ENCODE assay signal across 1 cellular context in the genomic region with DNA sequence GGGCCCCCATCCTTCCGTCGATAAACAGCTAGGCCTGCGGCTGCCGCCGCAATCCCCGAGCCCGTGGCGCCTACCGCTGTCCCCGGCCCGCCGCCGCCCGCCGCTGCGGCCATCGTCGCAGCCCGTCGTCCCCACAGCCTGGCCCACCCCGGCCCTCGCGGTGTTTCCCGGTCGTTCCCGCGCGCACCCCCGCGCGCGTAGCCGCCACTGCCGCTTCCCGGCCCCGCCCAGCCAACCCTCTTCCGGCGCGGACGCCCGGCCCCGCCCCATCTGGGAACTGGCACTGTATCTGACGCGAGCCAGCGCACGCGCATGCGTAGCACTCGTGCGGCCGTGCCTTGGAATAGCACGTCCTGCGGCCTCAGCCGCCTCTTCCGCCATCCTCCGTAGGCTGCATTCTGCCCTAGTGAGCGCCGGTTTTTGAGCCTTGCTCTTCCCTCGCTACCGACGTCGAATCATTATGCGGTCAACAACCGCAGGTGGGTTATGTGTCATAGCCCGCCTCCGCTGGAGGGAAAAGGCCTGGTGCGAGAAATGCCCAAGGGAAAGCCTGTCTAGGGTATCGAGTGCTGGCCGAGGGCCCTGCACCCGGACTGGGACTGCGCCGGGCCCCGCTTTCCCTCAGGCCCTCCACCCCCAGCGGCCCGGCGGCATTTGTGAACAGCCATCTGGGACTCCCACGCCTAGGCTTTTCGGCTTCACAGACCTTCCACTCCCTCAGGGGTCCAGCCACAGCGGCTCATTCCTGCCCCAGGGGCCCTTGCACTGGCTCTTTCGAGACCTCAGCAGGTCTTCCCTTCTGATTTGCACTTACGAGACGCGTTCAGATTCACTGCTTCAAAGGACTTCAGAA.
TF ChIP-seq lines count a peak whose summit lies in the region.

A gene (minus strand): TSS at position 209 of the 853 bp plus-strand sequence. CDS start 96 bp downstream, at position 113.

TF ChIP-seq in WTC11, 78 proteins besides CTCF, POLR2A, EP300 and RAD21 (continued from another document):
- TF ChIP-seq, protein P1, sequence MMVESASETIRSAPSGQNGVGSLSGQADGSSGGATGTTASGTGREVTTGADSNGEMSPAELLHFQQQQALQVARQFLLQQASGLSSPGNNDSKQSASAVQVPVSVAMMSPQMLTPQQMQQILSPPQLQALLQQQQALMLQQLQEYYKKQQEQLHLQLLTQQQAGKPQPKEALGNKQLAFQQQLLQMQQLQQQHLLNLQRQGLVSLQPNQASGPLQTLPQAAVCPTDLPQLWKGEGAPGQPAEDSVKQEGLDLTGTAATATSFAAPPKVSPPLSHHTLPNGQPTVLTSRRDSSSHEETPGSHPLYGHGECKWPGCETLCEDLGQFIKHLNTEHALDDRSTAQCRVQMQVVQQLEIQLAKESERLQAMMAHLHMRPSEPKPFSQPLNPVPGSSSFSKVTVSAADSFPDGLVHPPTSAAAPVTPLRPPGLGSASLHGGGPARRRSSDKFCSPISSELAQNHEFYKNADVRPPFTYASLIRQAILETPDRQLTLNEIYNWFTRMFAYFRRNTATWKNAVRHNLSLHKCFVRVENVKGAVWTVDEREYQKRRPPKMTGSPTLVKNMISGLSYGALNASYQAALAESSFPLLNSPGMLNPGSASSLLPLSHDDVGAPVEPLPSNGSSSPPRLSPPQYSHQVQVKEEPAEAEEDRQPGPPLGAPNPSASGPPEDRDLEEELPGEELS (CRISPR knock-in tag; IDR thresholded peaks at IDR 0.05) = 0 out of 2 replicates have a peak, but pooled peaks have one; percentile 44
- TF ChIP-seq SMAD3 (CRISPR knock-in tag; IDR thresholded peaks at IDR 0.05; ENCODE audit: borderline replicate concordance) (peak; percentile 63; the same call in 1 of the 2 replicates), TEAD1 (CRISPR knock-in tag; IDR thresholded peaks at IDR 0.05) (peak; percentile 88), SMAD4 (CRISPR knock-in tag; IDR thresholded peaks at IDR 0.05) (no peak), MXD4 (CRISPR knock-in tag; IDR thresholded peaks at IDR 0.05; ENCODE audit: borderline replicate concordance) (no peak), ZNF232 (CRISPR knock-in tag; IDR thresholded peaks at IDR 0.05) (peak; percentile 76; the same call in 1 of the 2 replicates), JAZF1 (CRISPR knock-in tag; IDR thresholded peaks at IDR 0.05) (no peak), GABPB1 (CRISPR knock-in tag; IDR thresholded peaks at IDR 0.05) (peak; percentile 61; the same call in 1 of the 2 replicates), OVOL2 (CRISPR knock-in tag; IDR thresholded peaks at IDR 0.05; ENCODE audit: borderline replicate concordance) (no peak), SP1 (CRISPR knock-in tag; conservative IDR thresholded peaks at IDR 0.05) (peak; percentile 89), HMGA2 (CRISPR knock-in tag; IDR thresholded peaks at IDR 0.05) (no peak), FOXJ3 (CRISPR knock-in tag; IDR thresholded peaks at IDR 0.05; ENCODE audit: borderline replicate concordance) (no peak), ATF1 (CRISPR knock-in tag; IDR thresholded peaks at IDR 0.05) (0 out of 2 replicates have a peak, but pooled peaks have one; percentile 30)
- TF ChIP-seq, protein P2, sequence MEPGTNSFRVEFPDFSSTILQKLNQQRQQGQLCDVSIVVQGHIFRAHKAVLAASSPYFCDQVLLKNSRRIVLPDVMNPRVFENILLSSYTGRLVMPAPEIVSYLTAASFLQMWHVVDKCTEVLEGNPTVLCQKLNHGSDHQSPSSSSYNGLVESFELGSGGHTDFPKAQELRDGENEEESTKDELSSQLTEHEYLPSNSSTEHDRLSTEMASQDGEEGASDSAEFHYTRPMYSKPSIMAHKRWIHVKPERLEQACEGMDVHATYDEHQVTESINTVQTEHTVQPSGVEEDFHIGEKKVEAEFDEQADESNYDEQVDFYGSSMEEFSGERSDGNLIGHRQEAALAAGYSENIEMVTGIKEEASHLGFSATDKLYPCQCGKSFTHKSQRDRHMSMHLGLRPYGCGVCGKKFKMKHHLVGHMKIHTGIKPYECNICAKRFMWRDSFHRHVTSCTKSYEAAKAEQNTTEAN (CRISPR knock-in tag; IDR thresholded peaks at IDR 0.05) = no peak; the same call in none of the 2 replicates
- TF ChIP-seq, protein P3, sequence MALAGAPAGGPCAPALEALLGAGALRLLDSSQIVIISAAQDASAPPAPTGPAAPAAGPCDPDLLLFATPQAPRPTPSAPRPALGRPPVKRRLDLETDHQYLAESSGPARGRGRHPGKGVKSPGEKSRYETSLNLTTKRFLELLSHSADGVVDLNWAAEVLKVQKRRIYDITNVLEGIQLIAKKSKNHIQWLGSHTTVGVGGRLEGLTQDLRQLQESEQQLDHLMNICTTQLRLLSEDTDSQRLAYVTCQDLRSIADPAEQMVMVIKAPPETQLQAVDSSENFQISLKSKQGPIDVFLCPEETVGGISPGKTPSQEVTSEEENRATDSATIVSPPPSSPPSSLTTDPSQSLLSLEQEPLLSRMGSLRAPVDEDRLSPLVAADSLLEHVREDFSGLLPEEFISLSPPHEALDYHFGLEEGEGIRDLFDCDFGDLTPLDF (CRISPR knock-in tag; IDR thresholded peaks at IDR 0.05) = no peak
- TF ChIP-seq, protein P4, sequence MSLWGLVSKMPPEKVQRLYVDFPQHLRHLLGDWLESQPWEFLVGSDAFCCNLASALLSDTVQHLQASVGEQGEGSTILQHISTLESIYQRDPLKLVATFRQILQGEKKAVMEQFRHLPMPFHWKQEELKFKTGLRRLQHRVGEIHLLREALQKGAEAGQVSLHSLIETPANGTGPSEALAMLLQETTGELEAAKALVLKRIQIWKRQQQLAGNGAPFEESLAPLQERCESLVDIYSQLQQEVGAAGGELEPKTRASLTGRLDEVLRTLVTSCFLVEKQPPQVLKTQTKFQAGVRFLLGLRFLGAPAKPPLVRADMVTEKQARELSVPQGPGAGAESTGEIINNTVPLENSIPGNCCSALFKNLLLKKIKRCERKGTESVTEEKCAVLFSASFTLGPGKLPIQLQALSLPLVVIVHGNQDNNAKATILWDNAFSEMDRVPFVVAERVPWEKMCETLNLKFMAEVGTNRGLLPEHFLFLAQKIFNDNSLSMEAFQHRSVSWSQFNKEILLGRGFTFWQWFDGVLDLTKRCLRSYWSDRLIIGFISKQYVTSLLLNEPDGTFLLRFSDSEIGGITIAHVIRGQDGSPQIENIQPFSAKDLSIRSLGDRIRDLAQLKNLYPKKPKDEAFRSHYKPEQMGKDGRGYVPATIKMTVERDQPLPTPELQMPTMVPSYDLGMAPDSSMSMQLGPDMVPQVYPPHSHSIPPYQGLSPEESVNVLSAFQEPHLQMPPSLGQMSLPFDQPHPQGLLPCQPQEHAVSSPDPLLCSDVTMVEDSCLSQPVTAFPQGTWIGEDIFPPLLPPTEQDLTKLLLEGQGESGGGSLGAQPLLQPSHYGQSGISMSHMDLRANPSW (CRISPR knock-in tag; conservative IDR thresholded peaks at IDR 0.05; ENCODE audit: low read depth) = no peak
- TF ChIP-seq, protein P5, sequence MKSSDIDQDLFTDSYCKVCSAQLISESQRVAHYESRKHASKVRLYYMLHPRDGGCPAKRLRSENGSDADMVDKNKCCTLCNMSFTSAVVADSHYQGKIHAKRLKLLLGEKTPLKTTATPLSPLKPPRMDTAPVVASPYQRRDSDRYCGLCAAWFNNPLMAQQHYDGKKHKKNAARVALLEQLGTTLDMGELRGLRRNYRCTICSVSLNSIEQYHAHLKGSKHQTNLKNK (CRISPR knock-in tag; IDR thresholded peaks at IDR 0.05) = no peak
- TF ChIP-seq, protein P6, sequence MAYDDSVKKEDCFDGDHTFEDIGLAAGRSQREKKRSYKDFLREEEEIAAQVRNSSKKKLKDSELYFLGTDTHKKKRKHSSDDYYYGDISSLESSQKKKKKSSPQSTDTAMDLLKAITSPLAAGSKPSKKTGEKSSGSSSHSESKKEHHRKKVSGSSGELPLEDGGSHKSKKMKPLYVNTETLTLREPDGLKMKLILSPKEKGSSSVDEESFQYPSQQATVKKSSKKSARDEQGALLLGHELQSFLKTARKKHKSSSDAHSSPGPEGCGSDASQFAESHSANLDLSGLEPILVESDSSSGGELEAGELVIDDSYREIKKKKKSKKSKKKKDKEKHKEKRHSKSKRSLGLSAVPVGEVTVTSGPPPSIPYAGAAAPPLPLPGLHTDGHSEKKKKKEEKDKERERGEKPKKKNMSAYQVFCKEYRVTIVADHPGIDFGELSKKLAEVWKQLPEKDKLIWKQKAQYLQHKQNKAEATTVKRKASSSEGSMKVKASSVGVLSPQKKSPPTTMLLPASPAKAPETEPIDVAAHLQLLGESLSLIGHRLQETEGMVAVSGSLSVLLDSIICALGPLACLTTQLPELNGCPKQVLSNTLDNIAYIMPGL (CRISPR knock-in tag; IDR thresholded peaks at IDR 0.05) = peak; percentile 81
- TF ChIP-seq, protein P7, sequence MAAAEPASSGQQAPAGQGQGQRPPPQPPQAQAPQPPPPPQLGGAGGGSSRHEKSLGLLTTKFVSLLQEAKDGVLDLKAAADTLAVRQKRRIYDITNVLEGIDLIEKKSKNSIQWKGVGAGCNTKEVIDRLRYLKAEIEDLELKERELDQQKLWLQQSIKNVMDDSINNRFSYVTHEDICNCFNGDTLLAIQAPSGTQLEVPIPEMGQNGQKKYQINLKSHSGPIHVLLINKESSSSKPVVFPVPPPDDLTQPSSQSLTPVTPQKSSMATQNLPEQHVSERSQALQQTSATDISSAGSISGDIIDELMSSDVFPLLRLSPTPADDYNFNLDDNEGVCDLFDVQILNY (CRISPR knock-in tag; IDR thresholded peaks at IDR 0.05) = peak; percentile 92
- TF ChIP-seq, protein P8, sequence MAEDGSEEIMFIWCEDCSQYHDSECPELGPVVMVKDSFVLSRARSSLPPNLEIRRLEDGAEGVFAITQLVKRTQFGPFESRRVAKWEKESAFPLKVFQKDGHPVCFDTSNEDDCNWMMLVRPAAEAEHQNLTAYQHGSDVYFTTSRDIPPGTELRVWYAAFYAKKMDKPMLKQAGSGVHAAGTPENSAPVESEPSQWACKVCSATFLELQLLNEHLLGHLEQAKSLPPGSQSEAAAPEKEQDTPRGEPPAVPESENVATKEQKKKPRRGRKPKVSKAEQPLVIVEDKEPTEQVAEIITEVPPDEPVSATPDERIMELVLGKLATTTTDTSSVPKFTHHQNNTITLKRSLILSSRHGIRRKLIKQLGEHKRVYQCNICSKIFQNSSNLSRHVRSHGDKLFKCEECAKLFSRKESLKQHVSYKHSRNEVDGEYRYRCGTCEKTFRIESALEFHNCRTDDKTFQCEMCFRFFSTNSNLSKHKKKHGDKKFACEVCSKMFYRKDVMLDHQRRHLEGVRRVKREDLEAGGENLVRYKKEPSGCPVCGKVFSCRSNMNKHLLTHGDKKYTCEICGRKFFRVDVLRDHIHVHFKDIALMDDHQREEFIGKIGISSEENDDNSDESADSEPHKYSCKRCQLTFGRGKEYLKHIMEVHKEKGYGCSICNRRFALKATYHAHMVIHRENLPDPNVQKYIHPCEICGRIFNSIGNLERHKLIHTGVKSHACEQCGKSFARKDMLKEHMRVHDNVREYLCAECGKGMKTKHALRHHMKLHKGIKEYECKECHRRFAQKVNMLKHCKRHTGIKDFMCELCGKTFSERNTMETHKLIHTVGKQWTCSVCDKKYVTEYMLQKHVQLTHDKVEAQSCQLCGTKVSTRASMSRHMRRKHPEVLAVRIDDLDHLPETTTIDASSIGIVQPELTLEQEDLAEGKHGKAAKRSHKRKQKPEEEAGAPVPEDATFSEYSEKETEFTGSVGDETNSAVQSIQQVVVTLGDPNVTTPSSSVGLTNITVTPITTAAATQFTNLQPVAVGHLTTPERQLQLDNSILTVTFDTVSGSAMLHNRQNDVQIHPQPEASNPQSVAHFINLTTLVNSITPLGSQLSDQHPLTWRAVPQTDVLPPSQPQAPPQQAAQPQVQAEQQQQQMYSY (CRISPR knock-in tag; IDR thresholded peaks at IDR 0.05) = no peak
- TF ChIP-seq, protein P9, sequence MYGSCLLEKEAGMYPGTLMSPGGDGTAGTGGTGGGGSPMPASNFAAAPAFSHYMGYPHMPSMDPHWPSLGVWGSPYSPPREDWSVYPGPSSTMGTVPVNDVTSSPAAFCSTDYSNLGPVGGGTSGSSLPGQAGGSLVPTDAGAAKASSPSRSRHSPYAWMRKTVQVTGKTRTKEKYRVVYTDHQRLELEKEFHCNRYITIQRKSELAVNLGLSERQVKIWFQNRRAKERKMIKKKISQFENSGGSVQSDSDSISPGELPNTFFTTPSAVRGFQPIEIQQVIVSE (CRISPR knock-in tag; IDR thresholded peaks at IDR 0.05; ENCODE audit: borderline replicate concordance) = no peak
- TF ChIP-seq, protein P10, sequence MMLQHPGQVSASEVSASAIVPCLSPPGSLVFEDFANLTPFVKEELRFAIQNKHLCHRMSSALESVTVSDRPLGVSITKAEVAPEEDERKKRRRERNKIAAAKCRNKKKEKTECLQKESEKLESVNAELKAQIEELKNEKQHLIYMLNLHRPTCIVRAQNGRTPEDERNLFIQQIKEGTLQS (CRISPR knock-in tag; conservative IDR thresholded peaks at IDR 0.05) = no peak
